Comparison of ENCODE assay signal across 9 cellular contexts in genomic region chr4:155588437-155588836, GRCh38.
"Had no signal": no experiment of that assay in that cellular context is flagged by ENCODE, and none has a peak within 500 bp of the region (broad histone marks: within the 10 kb centered on the region; RNA-seq: fewer than 3 reads in every experiment).

No MANE protein-coding gene starts in this region.

- H3K4me1 ChIP-seq: HAP-1 had no signal

- H3K9me3 ChIP-seq: HAP-1 had no signal

- H3K4me3 ChIP-seq: GM23248, HAP-1 had no signal

- ATAC-seq: HCT116 had no signal

- H3K36me3 ChIP-seq: HAP-1 had no signal

- DNase-seq: GM23248, GOT3, H7, HFFc6, Kasumi-1, KG1 had no signal

- H2AFZ ChIP-seq: GM23248 had no signal

- H3K9ac ChIP-seq: GM23248 had no signal

- H3K27ac ChIP-seq: GM23248, HL-60 had no signal
